ENCODE assay signal across 8 cellular contexts in the genomic region with DNA sequence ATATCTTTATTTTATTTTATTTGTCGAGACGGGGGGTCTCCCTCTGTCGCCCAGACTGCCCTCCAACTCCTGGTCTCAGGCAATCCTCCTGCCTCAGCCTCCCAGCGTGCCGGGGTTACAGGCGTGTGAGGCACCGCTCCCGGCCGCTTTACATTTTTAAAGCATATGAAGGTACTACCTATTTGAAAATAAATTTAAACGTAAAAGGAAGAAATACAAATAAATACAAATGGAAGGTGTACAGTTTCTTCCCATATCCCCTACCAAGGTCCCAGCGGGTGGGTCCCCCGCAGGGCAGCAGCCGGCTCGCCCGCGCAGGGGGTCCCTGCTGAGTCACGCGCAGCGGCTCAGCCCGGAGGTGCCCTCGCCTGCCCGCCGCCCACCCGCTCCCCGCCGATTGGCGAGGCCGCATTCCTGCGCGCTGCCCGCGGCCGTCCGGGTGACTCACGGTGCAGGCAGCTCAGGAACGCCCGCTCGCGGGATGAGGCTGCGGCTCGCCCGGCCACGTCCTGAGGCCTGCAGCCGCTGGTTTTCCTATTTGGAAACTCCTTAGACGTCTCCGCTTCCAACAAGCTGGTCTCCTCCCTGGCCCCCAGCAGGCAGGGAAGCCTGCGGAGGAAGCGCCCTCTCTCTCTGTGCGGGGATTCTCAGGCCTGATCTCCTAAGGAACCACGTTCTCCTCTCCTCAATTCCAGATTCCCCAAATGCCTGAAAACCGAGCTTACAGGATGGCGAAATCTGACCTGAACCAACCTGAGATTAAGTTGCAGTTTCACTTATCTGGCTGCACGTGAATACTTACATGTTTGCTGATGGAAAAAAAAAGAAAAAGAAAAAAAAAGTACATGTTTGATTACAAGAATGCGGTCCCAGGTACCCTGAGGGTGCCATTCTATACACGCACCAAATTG. TPM values are rescaled to one million over a fixed set of nuclear protein-coding genes. Genes with fewer than 3 reads are reported as not detected.
A peak's percentile ranks its signal among the peaks of the same experiment; 100 is the strongest.
DNase-seq lines count a peak whose midpoint lies in the region; ATAC-seq, FAIRE-seq and TF ChIP-seq lines count a peak whose summit lies in the region.

No MANE protein-coding gene starts in this region.

- no peaks in the 10 kb centered on the region for H3K27me3 ChIP-seq in mesendoderm (ENCODE audit: insufficient read depth, low read length, poor library complexity)

- H3K4me1 ChIP-seq in mesendoderm (ENCODE audit: control insufficient read depth, low read depth, low read length), result no peaks in the 10 kb centered on the region

- no peaks in the 10 kb centered on the region for H3K79me1 ChIP-seq in mesendoderm (ENCODE audit: low read length)

- no peak for TF ChIP-seq POLR2A in GM12892 (IDR thresholded peaks at IDR 0.05; ENCODE audit: low read depth, low read length)

- peak; percentile 21 to 25 for DNase-seq in activated CD4-positive, alpha-beta T cell treated with anti-CD3 and anti-CD28 coated beads for 4 hours
- DNase-seq in activated CD4-positive, alpha-beta T cell treated with anti-CD3 and anti-CD28 coated beads for 1 hour, result no peak
- DNase-seq in epidermal melanocyte (ENCODE audit: insufficient read length, low spot score), result peak; percentile 90
- peak; percentile 99 for DNase-seq in mesendoderm
- peak; percentile 32 for DNase-seq in stimulated activated CD8-positive, alpha-beta memory T cell treated with anti-CD3 and anti-CD28 coated beads, Interleukin-4, amount 100 ng/mL, for 24 hours (ENCODE audit: low read depth)
- DNase-seq in GM12892 (ENCODE audit: insufficient read length), result no peak

- no peaks in the 10 kb centered on the region for H3K79me2 ChIP-seq in mesendoderm (ENCODE audit: control insufficient read depth, insufficient read depth, low read length)

- no peak for ATAC-seq in HG02678 (IDR thresholded peaks at IDR 0.05; ENCODE audit: unreplicated experiment)

- peak overlapping the region; percentile 60 for H3K4ac ChIP-seq in mesendoderm (ENCODE audit: low read depth, low read length)

- H3K27ac ChIP-seq in mesendoderm (ENCODE audit: low read depth, low read length), result peak overlapping the region; percentile 92

- peak overlapping the region; percentile 85 for H2BK120ac ChIP-seq in mesendoderm (ENCODE audit: low read depth, low read length)

- H2AK5ac ChIP-seq in mesendoderm (ENCODE audit: low read length), result no peak overlapping the region

- WGBS in mesendoderm (ENCODE audit: extremely low coverage, insufficient coverage, low lambda C conversion rate), result no CpG with 5 or more reads among the region's 55 CpGs

- peak overlapping the region; percentile 81 for H3K56ac ChIP-seq in mesendoderm (ENCODE audit: low read length)

- no peak for FAIRE-seq in GM12892 (lab: Jason Lieb, UNC)

- peak overlapping the region; percentile 51 for H2BK5ac ChIP-seq in mesendoderm (ENCODE audit: low read length)

- peak overlapping the region; percentile 41 for H3K4me3 ChIP-seq in WI38 (ENCODE audit: low read depth, low read length)
- H3K4me3 ChIP-seq in mesendoderm (ENCODE audit: low read length), result no peak overlapping the region

- no peak overlapping the region for H4K5ac ChIP-seq in mesendoderm (ENCODE audit: low read length)

- no peak overlapping the region for H3K23ac ChIP-seq in mesendoderm (ENCODE audit: low read length)

- peak overlapping the region; percentile 7 for H3K4me2 ChIP-seq in mesendoderm (ENCODE audit: low read length)

- peak overlapping the region; percentile 54 for H3K9ac ChIP-seq in mesendoderm (ENCODE audit: low read length)

- no peak overlapping the region for H2BK15ac ChIP-seq in mesendoderm (replicated peaks; ENCODE audit: low read depth)

- TF ChIP-seq CTCF in WI38 (IDR thresholded peaks at IDR 0.05; ENCODE audit: low read depth, low read length), result no peak

- H3K18ac ChIP-seq in mesendoderm (ENCODE audit: low read length), result peak overlapping the region; percentile 78

- no peaks in the 10 kb centered on the region for H3K36me3 ChIP-seq in mesendoderm (ENCODE audit: control insufficient read depth, insufficient read depth, low read length)

- no peak overlapping the region for H4K8ac ChIP-seq in mesendoderm (ENCODE audit: low read depth, low read length)

RNA-seq across cellular contexts. Expression of a gene that starts 54.8 kb away (rescaled TPM):
- 1.6 TPM for polyA plus RNA-seq in mesendoderm (2013, experiment 1 of 2)
- polyA plus RNA-seq in mesendoderm (2013, experiment 2 of 2), result 2.0 TPM
- 13.9 TPM for polyA plus RNA-seq in GM12892 (2012; ENCODE audit: missing spikeins)

Comparison
In these comparisons a context has a peak if more than half of its experiments do, and no peak if none do; other contexts are left out.
1. DNase-seq: peak in activated CD4-positive, alpha-beta T cell treated with anti-CD3 and anti-CD28 coated beads for 4 hours (2 of 2), epidermal melanocyte (single experiment), mesendoderm (single experiment) and stimulated activated CD8-positive, alpha-beta memory T cell treated with anti-CD3 and anti-CD28 coated beads, Interleukin-4, amount 100 ng/mL, for 24 hours (single experiment); none in activated CD4-positive, alpha-beta T cell treated with anti-CD3 and anti-CD28 coated beads for 1 hour (single experiment) and GM12892 (single experiment).